16 cellular contexts compared by ENCODE assay signal in the genomic region with DNA sequence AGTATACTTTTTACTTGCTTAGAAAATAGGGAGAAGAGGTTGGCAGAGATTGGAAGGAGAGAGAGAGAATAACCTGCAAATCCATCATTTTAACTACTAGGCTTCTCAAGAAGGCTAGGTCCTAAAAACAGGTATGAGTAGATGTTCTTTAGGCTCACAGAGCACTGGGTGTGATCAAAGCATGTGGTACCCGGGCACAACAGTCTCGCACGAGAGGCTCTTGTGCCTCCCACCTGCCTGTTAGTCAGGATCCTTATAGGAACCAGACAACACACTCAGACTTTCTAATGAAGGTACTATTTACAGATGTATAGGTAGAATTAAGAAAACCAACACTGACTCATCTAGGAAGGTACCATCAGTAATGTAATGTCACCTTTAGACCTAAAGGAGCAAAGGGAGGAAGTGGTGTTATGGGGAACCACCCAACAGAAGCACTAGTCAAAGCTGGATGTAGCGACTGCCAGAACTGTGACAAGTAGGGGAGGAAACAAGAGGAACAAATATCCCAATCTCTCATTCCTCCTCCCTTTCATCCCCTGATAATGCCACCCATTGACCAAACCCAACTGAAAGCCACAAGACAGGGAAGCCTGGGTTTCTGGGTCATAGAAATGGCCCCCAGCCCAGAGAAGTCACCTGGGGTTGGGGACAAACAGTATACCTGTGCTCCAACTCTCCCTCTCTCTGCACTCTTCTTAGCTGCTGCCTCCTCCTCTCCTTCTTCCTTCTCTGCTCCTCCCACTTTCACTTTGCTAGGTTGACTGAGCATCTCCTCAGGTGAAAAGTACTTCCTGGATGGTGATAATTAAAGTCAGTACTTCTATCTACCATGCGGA. TPM values are rescaled to one million over a fixed set of nuclear protein-coding genes. Genes with fewer than 3 reads are reported as not detected.
DNase-seq lines count a peak whose midpoint lies in the region; ATAC-seq, FAIRE-seq and TF ChIP-seq lines count a peak whose summit lies in the region.
"Had no signal": no experiment of that assay in that cellular context is flagged by ENCODE, and none has a peak within 500 bp of the region (broad histone marks: within the 10 kb centered on the region; RNA-seq: fewer than 3 reads in every experiment).

No MANE protein-coding gene starts in this region.

- H3K4me1 Mint-ChIP-seq in stimulated activated memory B cell treated with anti-CD40 and anti-IgM and Interleukin-4, amounts not matched to agents 10 μg/mL and 1 μg/mL and 100 μg/mL, for 72 hours = peaks cover 7% of the 10 kb centered on the region
- peaks cover 6% of the 10 kb centered on the region for H3K4me1 Mint-ChIP-seq in endodermal cell
- H3K4me1 Mint-ChIP-seq: mesothelial cell of epicardium had no signal

- H3K27ac Mint-ChIP-seq in stimulated activated memory B cell treated with anti-CD40 and anti-IgM and Interleukin-4, amounts not matched to agents 10 μg/mL and 1 μg/mL and 100 μg/mL, for 72 hours = no peak overlapping the region
- no peak overlapping the region for H3K27ac Mint-ChIP-seq in endodermal cell
- H3K27ac Mint-ChIP-seq: mesothelial cell of epicardium had no signal

- WGBS in endodermal cell (ENCODE audit: insufficient coverage in 1 of 2, insufficient read length in 1 of 2), 2 experiments = 80 to 92% methylated on average over 1 to 5 of the region's 5 CpGs

- no peak for TF ChIP-seq POLR2A in GM12892 (IDR thresholded peaks at IDR 0.05; ENCODE audit: low read depth, low read length)

- H3K27me3 ChIP-seq in endodermal cell (ENCODE audit: control insufficient read depth, insufficient read depth, low read length, poor library complexity, severe bottlenecking) = no peaks in the 10 kb centered on the region
- H3K27me3 ChIP-seq: suprapubic skin had no signal

- H3K9me3 ChIP-seq in endodermal cell (ENCODE audit: control insufficient read depth, low read length) = peaks cover 6% of the 10 kb centered on the region
- H3K9me3 ChIP-seq: A549, prostate gland, suprapubic skin had no signal

- H3K27me3 Mint-ChIP-seq in stimulated activated memory B cell treated with anti-CD40 and anti-IgM and Interleukin-4, amounts not matched to agents 10 μg/mL and 1 μg/mL and 100 μg/mL, for 72 hours = peaks cover 23% of the 10 kb centered on the region
- no peaks in the 10 kb centered on the region for H3K27me3 Mint-ChIP-seq in endodermal cell (ENCODE audit: insufficient read depth)

- no peaks in the 10 kb centered on the region for H3K36me3 ChIP-seq in endodermal cell (ENCODE audit: control insufficient read depth, insufficient read depth, low read length)
- H3K36me3 ChIP-seq: prostate gland, suprapubic skin had no signal

- DNase-seq in activated CD4-positive, alpha-beta T cell treated with anti-CD3 and anti-CD28 coated beads for 4 hours = peak; percentile 14 to 16
- no peak for DNase-seq in activated CD4-positive, alpha-beta T cell treated with anti-CD3 and anti-CD28 coated beads for 1 hour
- peak; percentile 17 for DNase-seq in activated naive CD4-positive, alpha-beta T cell treated with Interleukin-2 at 50 U/mL for 16 hours
- no peak for DNase-seq in endodermal cell
- DNase-seq in GM12892 (ENCODE audit: insufficient read length) = no peak
- no peak for DNase-seq in COLO668 (lab: John Stamatoyannopoulos, UW; ENCODE audit: unreplicated experiment)
- DNase-seq: caudate nucleus, NCI-H2171 treated with DMSO at 0.1 percent for 48 hours had no signal

- H3K36me3 Mint-ChIP-seq in stimulated activated memory B cell treated with anti-CD40 and anti-IgM and Interleukin-4, amounts not matched to agents 10 μg/mL and 1 μg/mL and 100 μg/mL, for 72 hours = no peaks in the 10 kb centered on the region
- H3K36me3 Mint-ChIP-seq in endodermal cell (ENCODE audit: low read depth) = no peaks in the 10 kb centered on the region
- H3K36me3 Mint-ChIP-seq: mesothelial cell of epicardium had no signal

- no peak overlapping the region for H3K4me3 ChIP-seq in endodermal cell (ENCODE audit: low read length)
- H3K4me3 ChIP-seq: A549, K562, prostate gland, suprapubic skin had no signal

- peak; percentile 68 for ATAC-seq in HG03095 (IDR thresholded peaks at IDR 0.05; ENCODE audit: unreplicated experiment)
- peak; percentile 76 for ATAC-seq in stimulated activated memory B cell treated with anti-CD40 and anti-IgM and Interleukin-4, amounts not matched to agents 10 μg/mL and 1 μg/mL and 100 μg/mL, for 72 hours
- ATAC-seq: A549, K562, Panc1 had no signal

- H3K4me1 ChIP-seq in endodermal cell (ENCODE audit: control insufficient read depth, insufficient read depth, low read length) = peaks cover 4% of the 10 kb centered on the region
- H3K4me1 ChIP-seq: prostate gland, suprapubic skin had no signal

- TF ChIP-seq CTCF in endodermal cell (conservative IDR thresholded peaks at IDR 0.05) = no peak

- FAIRE-seq in GM12892 (lab: Jason Lieb, UNC) = no peak
- FAIRE-seq: A549, K562 had no signal

- no peaks in the 10 kb centered on the region for H3K9me3 Mint-ChIP-seq in stimulated activated memory B cell treated with anti-CD40 and anti-IgM and Interleukin-4, amounts not matched to agents 10 μg/mL and 1 μg/mL and 100 μg/mL, for 72 hours
- peaks cover 4% of the 10 kb centered on the region for H3K9me3 Mint-ChIP-seq in endodermal cell

- no peak overlapping the region for H3K9ac ChIP-seq in endodermal cell (ENCODE audit: extremely low read depth, low read length, poor library complexity, severe bottlenecking)

- no peak overlapping the region for H3K27ac ChIP-seq in endodermal cell (ENCODE audit: low read depth, low read length)
- H3K27ac ChIP-seq: A549, prostate gland, suprapubic skin had no signal

- H3K4me3 Mint-ChIP-seq in stimulated activated memory B cell treated with anti-CD40 and anti-IgM and Interleukin-4, amounts not matched to agents 10 μg/mL and 1 μg/mL and 100 μg/mL, for 72 hours = no peak overlapping the region
- no peak overlapping the region for H3K4me3 Mint-ChIP-seq in endodermal cell
- H3K4me3 Mint-ChIP-seq: mesothelial cell of epicardium had no signal

RNA-seq across cellular contexts. Expression of gene MARCHF4, which starts 16.0 kb away (rescaled TPM):
- total RNA-seq in endodermal cell = under 1 TPM; 0.51 to 0.86 TPM
- polyA plus RNA-seq in endodermal cell (2013, experiment 1 of 2) = 1.5 TPM
- polyA plus RNA-seq in endodermal cell (2013, experiment 2 of 2) = 2.9 TPM
- polyA plus RNA-seq in GM12892 (2012; ENCODE audit: missing spikeins) = not detected
- total RNA-seq: K562, prostate gland had no signal

RNA-seq across cellular contexts. Expression of gene SMARCAL1, which starts 24.0 kb away (rescaled TPM):
- 10 to 100 TPM; 29.1 to 35.1 TPM for total RNA-seq in endodermal cell
- polyA plus RNA-seq in endodermal cell (2013, experiment 1 of 2) = 27.8 TPM
- polyA plus RNA-seq in endodermal cell (2013, experiment 2 of 2) = 26.4 TPM
- 17.8 TPM for polyA plus RNA-seq in GM12892 (2012; ENCODE audit: missing spikeins)

Comparison
In these comparisons a context has a peak if more than half of its experiments do, and no peak if none do; other contexts are left out.
1. DNase-seq: peak in activated CD4-positive, alpha-beta T cell treated with anti-CD3 and anti-CD28 coated beads for 4 hours (2 of 2) and activated naive CD4-positive, alpha-beta T cell treated with Interleukin-2 at 50 U/mL for 16 hours (single experiment); none in activated CD4-positive, alpha-beta T cell treated with anti-CD3 and anti-CD28 coated beads for 1 hour (single experiment), endodermal cell (single experiment), GM12892 (single experiment) and COLO668 (single experiment).